ENCODE assay signal across 21 cellular contexts in genomic region chr10:90879062-90879461, GRCh38. TPM values are rescaled to one million over a fixed set of nuclear protein-coding genes. Genes with fewer than 3 reads are reported as not detected.
"Had no signal": no experiment of that assay in that cellular context is flagged by ENCODE, and none has a peak within 500 bp of the region (broad histone marks: within the 10 kb centered on the region; RNA-seq: fewer than 3 reads in every experiment).

No MANE protein-coding gene starts in this region.

- H3K27me3 ChIP-seq: MG63 had no signal

- H3K9me3 ChIP-seq: MG63 had no signal

- DNase-seq: IMR-90, Karpas-422, KG1, MG63, NCI-H1092, NCI-H1105 treated with DMSO at 0.1 percent for 48 hours, NCI-H1417 treated with DMSO at 0.1 percent for 48 hours, NCI-H146, NCI-H1694 treated with DMSO at 0.1 percent for 48 hours, NCI-H1930, NCI-H2081, NCI-H2107, NCI-H2227 treated with DMSO at 0.1 percent for 48 hours, NCI-H524, NCI-H526 treated with DMSO at 0.1 percent for 48 hours, NCI-H748 treated with DMSO at 0.1 percent for 48 hours, Right ventricle myocardium superior, RPMI8226 had no signal

- ATAC-seq: HepG2, SK-N-SH treated with all-trans-retinoic acid at 6 μM for 48 hours had no signal

- H3K4me3 ChIP-seq: MG63 had no signal

RNA-seq across cellular contexts. Expression of gene ANKRD1, which starts 41.8 kb away (rescaled TPM):
- total RNA-seq: SK-MEL-5 had no signal
